Comparison of ENCODE assay signal across 8 cellular contexts in the genomic region with DNA sequence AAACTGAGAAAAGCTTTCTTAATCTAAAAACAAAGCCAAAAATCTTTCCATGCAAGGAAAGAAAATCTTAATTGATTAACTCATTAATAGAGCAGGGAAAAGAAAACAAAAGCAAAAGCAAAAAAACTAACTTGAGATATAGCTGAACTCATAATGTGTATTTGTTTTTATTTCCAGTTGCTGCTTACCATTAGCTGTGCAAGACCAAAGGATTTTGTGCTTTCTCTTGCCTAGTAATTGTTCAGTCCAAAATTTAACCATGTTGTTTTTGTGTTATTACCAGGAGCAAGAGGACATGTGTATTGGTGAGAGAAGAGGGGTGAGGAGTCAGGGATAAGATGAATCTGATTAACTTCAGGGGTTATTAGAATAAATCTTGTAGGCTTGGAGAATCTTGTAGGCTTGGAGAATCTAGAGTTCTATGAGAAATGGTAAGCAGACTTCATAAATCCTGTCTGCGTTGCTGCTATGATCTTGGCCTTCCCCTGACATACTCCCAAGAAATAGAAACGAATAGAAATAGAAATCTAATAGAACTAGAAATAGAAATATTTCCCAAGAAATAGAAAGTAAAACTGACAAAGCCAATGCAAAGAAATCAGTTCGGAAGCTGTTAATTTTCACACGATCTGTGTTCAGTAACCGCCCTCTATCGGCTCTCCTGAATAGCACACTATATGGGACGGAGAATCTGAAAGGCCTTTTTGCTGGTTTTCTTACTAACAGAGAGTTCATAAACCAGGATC.
DNase-seq lines count a peak whose midpoint lies in the region; ATAC-seq and TF ChIP-seq lines count a peak whose summit lies in the region.

No MANE protein-coding gene starts in this region.

- peak overlapping the region; percentile 66 for H3K4me2 ChIP-seq in PC-3 (ENCODE audit: low read length)
- H3K4me2 ChIP-seq in skeletal muscle satellite cell (ENCODE audit: low read length) = peak overlapping the region; percentile 74

- H3K27me3 ChIP-seq in CD8-positive, alpha-beta memory T cell (ENCODE audit: insufficient read depth, low read length, poor library complexity, severe bottlenecking) = no peaks in the 10 kb centered on the region
- H3K27me3 ChIP-seq in PC-3 (ENCODE audit: low read length) (no peaks in the 10 kb centered on the region), right atrium auricular region (no peaks in the 10 kb centered on the region), skeletal muscle satellite cell (ENCODE audit: control insufficient read depth, insufficient read depth, low read length) (no peaks in the 10 kb centered on the region)

- H3K36me3 Mint-ChIP-seq in CD8-positive, alpha-beta memory T cell = no peaks in the 10 kb centered on the region

- CTCF ChIA-PET in CD8-positive, alpha-beta memory T cell (lab: Charles Lee) = interaction anchor here (0.8 to 4.8 kb wide), 35 partner anchors 9 to 263 kb away, joined by 3 to 39 read pairs (median 5); no protein-coding TSS in a partner anchor
- CTCF ChIA-PET in PC-3 (lab: Charles Lee) = interaction anchor here (0.6 to 1.6 kb wide), 4 partner anchors 108 to 134 kb away, joined by 3 to 5 read pairs (median 4); no protein-coding TSS in a partner anchor

- ATAC-seq in GM19035 (IDR thresholded peaks at IDR 0.05; ENCODE audit: unreplicated experiment) (peak; percentile 48), HG03432 (IDR thresholded peaks at IDR 0.05; ENCODE audit: unreplicated experiment) (peak; percentile 26), PC-3 (peak; percentile 93)

- intact Hi-C loops in PC-3 (cut with micrococcal nuclease) = loop anchor here (1.0 kb wide), 5 partner anchors 33 to 110 kb away; no protein-coding TSS in a partner anchor

- H3K27me3 Mint-ChIP-seq in CD8-positive, alpha-beta memory T cell = no peaks in the 10 kb centered on the region

- H3K27ac Mint-ChIP-seq in CD8-positive, alpha-beta memory T cell = peak overlapping the region; percentile 24 to 92 (median 83)

- peak overlapping the region; percentile 39 for H3K4me3 ChIP-seq in CD8-positive, alpha-beta memory T cell (ENCODE audit: low read length)
- H3K4me3 ChIP-seq in PC-3 (ENCODE audit: low read length) = peak overlapping the region; percentile 55
- H3K4me3 ChIP-seq in right atrium auricular region = peak overlapping the region; percentile 15 to 21
- H3K4me3 ChIP-seq in skeletal muscle satellite cell (ENCODE audit: low read length) = peak overlapping the region; percentile 31

- H3K36me3 ChIP-seq in CD8-positive, alpha-beta memory T cell (ENCODE audit: insufficient read depth, low read length) = no peaks in the 10 kb centered on the region
- H3K36me3 ChIP-seq in PC-3 (ENCODE audit: low read depth, low read length) (no peaks in the 10 kb centered on the region), right atrium auricular region (no peaks in the 10 kb centered on the region), skeletal muscle satellite cell (ENCODE audit: insufficient read depth, low read length) (no peaks in the 10 kb centered on the region)

- H3K9ac ChIP-seq in PC-3 (ENCODE audit: low read length) = no peak overlapping the region
- peak overlapping the region; percentile 49 for H3K9ac ChIP-seq in skeletal muscle satellite cell (ENCODE audit: low read depth, low read length)

- DNase-seq in CD8-positive, alpha-beta memory T cell = peak in 4 of 5 donors; percentile 24 to 65 (median 52)
- DNase-seq in PC-3 (peak; percentile 77), amniotic epithelial cell (ENCODE audit: low read depth) (peak; percentile 69), right atrium auricular region (ENCODE audit: low spot score) (no peak), NCI-H187 treated with DMSO at 0.1 percent for 48 hours (lab: John Stamatoyannopoulos, UW) (no peak)

- no peaks in the 10 kb centered on the region for H4K20me1 ChIP-seq in PC-3 (ENCODE audit: low read length)

- no peaks in the 10 kb centered on the region for H3K9me3 Mint-ChIP-seq in CD8-positive, alpha-beta memory T cell

- POLR2A ChIA-PET in CD8-positive, alpha-beta memory T cell (lab: Charles Lee) = interaction anchor here (0.6 to 1.0 kb wide), 4 partner anchors 72 to 112 kb away, joined by 3 read pairs; no protein-coding TSS in a partner anchor
- POLR2A ChIA-PET in PC-3 (lab: Charles Lee; ENCODE audit: unreplicated experiment) = no interaction called here

- peaks cover 42 to 52% (median 51%) of the 10 kb centered on the region in 3 donors for H3K4me1 Mint-ChIP-seq in CD8-positive, alpha-beta memory T cell

- no peaks in the 10 kb centered on the region for H3K9me2 ChIP-seq in PC-3 (replicated peaks; ENCODE audit: low read length)

- H3F3A ChIP-seq in PC-3 (ENCODE audit: low read length, unreplicated experiment) = no peaks in the 10 kb centered on the region

- H3K4me1 ChIP-seq in CD8-positive, alpha-beta memory T cell (ENCODE audit: insufficient read depth, low read length) = peaks cover 39% of the 10 kb centered on the region
- no peaks in the 10 kb centered on the region for H3K4me1 ChIP-seq in PC-3 (ENCODE audit: insufficient read depth, low read length)
- H3K4me1 ChIP-seq in right atrium auricular region = peaks cover 0 to 12% of the 10 kb centered on the region in 2 donors
- H3K4me1 ChIP-seq in skeletal muscle satellite cell (ENCODE audit: control insufficient read depth, insufficient read depth, low read length) = peaks cover 12% of the 10 kb centered on the region

- TF ChIP-seq CTCF in PC-3 (conservative IDR thresholded peaks at IDR 0.05; ENCODE audit: low read depth, low read length) = peak; percentile 95
- TF ChIP-seq CTCF in right atrium auricular region (IDR thresholded peaks at IDR 0.05) = peak; percentile 37 to 79

- H2AFZ ChIP-seq in PC-3 (ENCODE audit: low read length) = peak overlapping the region; percentile 65

- no peaks in the 10 kb centered on the region for H3K9me3 ChIP-seq in CD8-positive, alpha-beta memory T cell (ENCODE audit: low read length)
- H3K9me3 ChIP-seq in PC-3 (ENCODE audit: low read length) (no peaks in the 10 kb centered on the region), right atrium auricular region (no peaks in the 10 kb centered on the region), skeletal muscle satellite cell (replicated peaks; ENCODE audit: low read length) (no peaks in the 10 kb centered on the region)

- no peaks in the 10 kb centered on the region for H3K79me2 ChIP-seq in PC-3 (ENCODE audit: low read length)

- H3K4me3 Mint-ChIP-seq in CD8-positive, alpha-beta memory T cell = peak overlapping the region; percentile 80 to 91 (median 85)

- BruUV-seq in PC-3 (replicated peaks; lab: Mats Ljungman, UMichigan) = no TSS peak

- no peak overlapping the region for H3K27ac ChIP-seq in CD8-positive, alpha-beta memory T cell (ENCODE audit: low read depth, low read length)
- H3K27ac ChIP-seq in PC-3 (ENCODE audit: low read length) = no peak overlapping the region
- peak overlapping the region; percentile 63 to 69 for H3K27ac ChIP-seq in right atrium auricular region

Comparison
In these comparisons a context has a peak if more than half of its experiments do, and no peak if none do; other contexts are left out.
1. DNase-seq: peak in CD8-positive, alpha-beta memory T cell (4 of 5), PC-3 (single experiment) and amniotic epithelial cell (single experiment); none in right atrium auricular region (single experiment) and NCI-H187 treated with DMSO at 0.1 percent for 48 hours (single experiment).
2. H3K27ac ChIP-seq: peak in right atrium auricular region (2 of 2); none in CD8-positive, alpha-beta memory T cell (single experiment) and PC-3 (single experiment).
3. ATAC-seq: peak in every context shown above with its lines; median percentile 93 in PC-3; 48 in GM19035; 26 in HG03432.
4. Peak in every context shown above with its lines, with median percentiles within 50 percentile points of each other: H3K4me3 ChIP-seq.